In genomic region chr6:87165169-87165568, GRCh38 we compare ENCODE assay signal across 26 cellular contexts.
"Had no signal": no experiment of that assay in that cellular context is flagged by ENCODE, and none has a peak within 500 bp of the region (broad histone marks: within the 10 kb centered on the region; RNA-seq: fewer than 3 reads in every experiment).

No MANE protein-coding gene starts in this region.

- H3K9me3 ChIP-seq: colonic mucosa, neutrophil, pancreas, right lobe of liver, suprapubic skin, transverse colon, vagina had no signal

- ATAC-seq: activated CD4-positive, CD25-positive, alpha-beta regulatory T cell treated with anti-CD3 and anti-CD28 coated beads, Interleukin-2, amount 50 U/mL, for 24 hours; activated naive CD8-positive, alpha-beta T cell treated with anti-CD3 and anti-CD28 coated beads, Interleukin-2, amount 50 U/mL, for 24 hours; left ventricle myocardium superior; natural killer cell; pancreas; right lobe of liver; SK-N-SH treated with all-trans-retinoic acid at 6 μM for 48 hours had no signal

- DNase-seq: activated CD4-positive, alpha-beta T cell treated with anti-CD3 and anti-CD28 coated beads, Interleukin-2, amount 50 U/mL, for 48 hours; activated CD8-positive, alpha-beta memory T cell treated with anti-CD3 and anti-CD28 coated beads, Interleukin-2, amount 50 U/mL, for 4 hours; activated naive CD8-positive, alpha-beta T cell treated with anti-CD3 and anti-CD28 coated beads, Interleukin-2, amount 50 U/mL, for 24 hours; anterior cingulate cortex; brain microvascular endothelial cell; colonic mucosa; endodermal cell; foreskin melanocyte; left ventricle myocardium superior; natural killer cell; pancreas; right lobe of liver; small intestine; stimulated activated CD4-positive, alpha-beta T cell treated with anti-CD3 and anti-CD28 coated beads, Interleukin-15, amount 100 ng/mL, for 24 hours; stimulated activated CD4-positive, alpha-beta T cell treated with anti-CD3 and anti-CD28 coated beads, Interleukin-2, amount 100 ng/mL, for 48 hours; T-helper 1 cell; T1000; transverse colon had no signal

- H3K27me3 ChIP-seq: brain microvascular endothelial cell, colonic mucosa, neutrophil, pancreas, right lobe of liver, suprapubic skin, transverse colon, vagina had no signal

- H3K27ac ChIP-seq: brain microvascular endothelial cell, colonic mucosa, neutrophil, pancreas, right lobe of liver, suprapubic skin, transverse colon, vagina had no signal

- H3K4me3 Mint-ChIP-seq: activated naive CD8-positive, alpha-beta T cell treated with anti-CD3 and anti-CD28 coated beads, Interleukin-2, amount 50 U/mL, for 24 hours; activated T-helper 1 cell treated with anti-CD3 and anti-CD28 coated beads, Interleukin-12 subunit alpha, Interleukin-12 subunit beta, Interleukin-2, Interleukin-4 antibody, amounts not matched to agents 30 ng/mL and 10 ng/mL and 1 ng/mL, durations not matched to agents 14 hours and 24 hours and 36 hours; endodermal cell; natural killer cell; stimulated activated naive CD8-positive, alpha-beta T cell treated with anti-CD3 and anti-CD28 coated beads, Interleukin-15, Interleukin-2, amounts not matched to agents 100 ng/mL and 50 ng/mL, for 24 hours had no signal

- H3K27ac Mint-ChIP-seq: activated naive CD8-positive, alpha-beta T cell treated with anti-CD3 and anti-CD28 coated beads, Interleukin-2, amount 50 U/mL, for 24 hours; activated T-helper 1 cell treated with anti-CD3 and anti-CD28 coated beads, Interleukin-12 subunit alpha, Interleukin-12 subunit beta, Interleukin-2, Interleukin-4 antibody, amounts not matched to agents 30 ng/mL and 10 ng/mL and 1 ng/mL, durations not matched to agents 14 hours and 24 hours and 36 hours; endodermal cell; stimulated activated naive CD8-positive, alpha-beta T cell treated with anti-CD3 and anti-CD28 coated beads, Interleukin-15, Interleukin-2, amounts not matched to agents 100 ng/mL and 50 ng/mL, for 24 hours had no signal

- H3K27me3 Mint-ChIP-seq: activated naive CD8-positive, alpha-beta T cell treated with anti-CD3 and anti-CD28 coated beads, Interleukin-2, amount 50 U/mL, for 24 hours; central memory CD8-positive, alpha-beta T cell; stimulated activated naive CD8-positive, alpha-beta T cell treated with anti-CD3 and anti-CD28 coated beads, Interleukin-15, Interleukin-2, amounts not matched to agents 100 ng/mL and 50 ng/mL, for 24 hours had no signal

- H3K9me3 Mint-ChIP-seq: activated naive CD8-positive, alpha-beta T cell treated with anti-CD3 and anti-CD28 coated beads, Interleukin-2, amount 50 U/mL, for 24 hours; activated T-helper 1 cell treated with anti-CD3 and anti-CD28 coated beads, Interleukin-12 subunit alpha, Interleukin-12 subunit beta, Interleukin-2, Interleukin-4 antibody, amounts not matched to agents 30 ng/mL and 10 ng/mL and 1 ng/mL, durations not matched to agents 14 hours and 24 hours and 36 hours; central memory CD8-positive, alpha-beta T cell; endodermal cell; natural killer cell; stimulated activated naive CD8-positive, alpha-beta T cell treated with anti-CD3 and anti-CD28 coated beads, Interleukin-15, Interleukin-2, amounts not matched to agents 100 ng/mL and 50 ng/mL, for 24 hours had no signal

- H3K36me3 Mint-ChIP-seq: natural killer cell had no signal
